ENCODE assay signal across 13 cellular contexts in genomic region chr12:52063986-52064649, GRCh38. TPM values are rescaled to one million over a fixed set of nuclear protein-coding genes. Genes with fewer than 3 reads are reported as not detected.
DNase-seq lines count a peak whose midpoint lies in the region; ATAC-seq and TF ChIP-seq lines count a peak whose summit lies in the region.
"Had no signal": no experiment of that assay in that cellular context is flagged by ENCODE, and none has a peak within 500 bp of the region (broad histone marks: within the 10 kb centered on the region; RNA-seq: fewer than 3 reads in every experiment).

No MANE protein-coding gene starts in this region.

- CTCF ChIA-PET in CD8-positive, alpha-beta T cell (lab: Charles Lee), result interaction anchor here (0.7 to 34.0 kb wide), 2 partner anchors 39 to 286 kb away, joined by 3 to 896 read pairs; no protein-coding TSS in a partner anchor

- H3K36me3 Mint-ChIP-seq in CD8-positive, alpha-beta T cell, result no peaks in the 10 kb centered on the region
- H3K36me3 Mint-ChIP-seq: memory B cell had no signal

- H3K4me3 Mint-ChIP-seq in CD8-positive, alpha-beta T cell, result no peak overlapping the region
- H3K4me3 Mint-ChIP-seq: activated T-cell treated with anti-CD3 and anti-CD28 coated beads, Interleukin-2, amount 50 U/mL, for 24 hours; memory B cell had no signal

- H3K4me3 ChIP-seq in mucosa of stomach (ENCODE audit: low read length), result no peak overlapping the region
- no peak overlapping the region for H3K4me3 ChIP-seq in uterus
- H3K4me3 ChIP-seq in CD8-positive, alpha-beta T cell (ENCODE audit: low read depth, low read length), result no peak overlapping the region
- H3K4me3 ChIP-seq: upper lobe of left lung had no signal

- H3K4me1 Mint-ChIP-seq in CD8-positive, alpha-beta T cell (ENCODE audit: low read depth), result peaks cover 3% of the 10 kb centered on the region
- H3K4me1 Mint-ChIP-seq: memory B cell had no signal

- H3K27ac Mint-ChIP-seq in CD8-positive, alpha-beta T cell, result no peak overlapping the region
- H3K27ac Mint-ChIP-seq: memory B cell had no signal

- H3K9me3 Mint-ChIP-seq in CD8-positive, alpha-beta T cell, result no peaks in the 10 kb centered on the region
- H3K9me3 Mint-ChIP-seq: activated T-cell treated with anti-CD3 and anti-CD28 coated beads, Interleukin-2, amount 50 U/mL, for 24 hours; memory B cell had no signal

- peak overlapping the region; percentile 12 for H3K9ac ChIP-seq in mucosa of stomach (ENCODE audit: low read length)

- no peak for ATAC-seq in CD8-positive, alpha-beta T cell

- H3K36me3 ChIP-seq in mucosa of stomach (ENCODE audit: control insufficient read depth, insufficient read depth, low read length), result no peaks in the 10 kb centered on the region
- H3K36me3 ChIP-seq in uterus, result no peaks in the 10 kb centered on the region
- H3K36me3 ChIP-seq in CD8-positive, alpha-beta T cell (ENCODE audit: insufficient read depth, low read length), result no peaks in the 10 kb centered on the region

- H3K9me3 ChIP-seq in mucosa of stomach (ENCODE audit: control insufficient read depth, low read length), result no peaks in the 10 kb centered on the region
- no peaks in the 10 kb centered on the region for H3K9me3 ChIP-seq in uterus
- H3K9me3 ChIP-seq in CD8-positive, alpha-beta T cell (ENCODE audit: low read length), result no peaks in the 10 kb centered on the region
- H3K9me3 ChIP-seq: upper lobe of left lung had no signal

- H3K27ac ChIP-seq in uterus, result peak overlapping the region; percentile 66 to 73
- H3K27ac ChIP-seq in CD8-positive, alpha-beta T cell (ENCODE audit: low read depth, low read length), result no peak overlapping the region

- H3K4me1 ChIP-seq in mucosa of stomach (ENCODE audit: control insufficient read depth, insufficient read depth, low read length) (peaks cover 20% of the 10 kb centered on the region), uterus (no peaks in the 10 kb centered on the region)
- peaks cover 3% of the 10 kb centered on the region for H3K4me1 ChIP-seq in CD8-positive, alpha-beta T cell (ENCODE audit: insufficient read depth, low read length)

- no peak for TF ChIP-seq POLR2A in uterus (IDR thresholded peaks at IDR 0.05)

- H3K27me3 Mint-ChIP-seq in CD8-positive, alpha-beta T cell (ENCODE audit: low read depth), result no peaks in the 10 kb centered on the region
- H3K27me3 Mint-ChIP-seq: activated T-cell treated with anti-CD3 and anti-CD28 coated beads, Interleukin-2, amount 50 U/mL, for 24 hours had no signal

- POLR2A ChIA-PET in CD8-positive, alpha-beta T cell (lab: Charles Lee), result interaction anchor here (1.2 kb wide), 1 partner anchor 16 kb away, joined by 3 read pairs; no protein-coding TSS in a partner anchor

- intact Hi-C loops in uterus (cut with DNase I; ENCODE audit: low total_unique reads), result no loop called here
- intact Hi-C loops in CD8-positive, alpha-beta T cell (cut with DNase I, micrococcal nuclease), result no loop called here

- peak; percentile 23 for DNase-seq in activated T-cell treated with anti-CD3 and anti-CD28 coated beads, Interleukin-2, amount 50 U/mL, for 1 hour
- no peak for DNase-seq in activated T-cell treated with anti-CD3 and anti-CD28 coated beads for 4 hours
- DNase-seq in ecto neural progenitor cell (ENCODE audit: low spot score), result peak; percentile 54
- peak in 1 of 2 donors; percentile 56 for DNase-seq in uterus
- no peak for DNase-seq in stimulated activated CD4-positive, alpha-beta T cell treated with anti-CD3 and anti-CD28 coated beads, Interleukin-15, amount 100 ng/mL, for 24 hours
- no peak for DNase-seq in NCI-H524 (lab: John Stamatoyannopoulos, UW)
- no peak for DNase-seq in CD8-positive, alpha-beta T cell
- DNase-seq: 8988T; activated T-cell treated with anti-CD3 and anti-CD28 coated beads, Interleukin-2, amount 50 U/mL, for 24 hours; Kasumi-1 had no signal

- no peak for TF ChIP-seq CTCF in uterus (IDR thresholded peaks at IDR 0.05)
- no peak for TF ChIP-seq CTCF in CD8-positive, alpha-beta T cell (IDR thresholded peaks at IDR 0.05)

- no peaks in the 10 kb centered on the region for H3K27me3 ChIP-seq in mucosa of stomach (ENCODE audit: control insufficient read depth, insufficient read depth, low read length)
- no peaks in the 10 kb centered on the region for H3K27me3 ChIP-seq in uterus
- H3K27me3 ChIP-seq in CD8-positive, alpha-beta T cell (ENCODE audit: insufficient read depth, low read length), result no peaks in the 10 kb centered on the region
- H3K27me3 ChIP-seq: upper lobe of left lung had no signal

RNA-seq across cellular contexts. Expression of gene ATG101, which starts 5.7 kb away (rescaled TPM):
- total RNA-seq in uterus, result 10 to 100 TPM; 28.3 to 42.1 (median 37.2) TPM
- total RNA-seq in CD8-positive, alpha-beta T cell, result 10 to 100 TPM; 19.1 to 19.3 TPM

RNA-seq across cellular contexts. Expression of gene NR4A1, which starts 12.9 kb away (rescaled TPM):
- total RNA-seq in uterus, result 100 to 1,000 TPM in 3 of 4 donors, 10 to 100 TPM in 1; 31.7 to 297 (median 135) TPM
- 10 to 100 TPM; 59.7 to 60.0 TPM for total RNA-seq in CD8-positive, alpha-beta T cell

RNA-seq across cellular contexts. Expression of gene SMIM41, which starts 15.4 kb away (rescaled TPM):
- not detected for total RNA-seq in uterus
- under 1 TPM in 1 of 2 experiments, not detected in 1; 0.22 TPM for total RNA-seq in CD8-positive, alpha-beta T cell

RNA-seq across cellular contexts. Expression of gene TAMALIN, which starts 57.4 kb away (rescaled TPM):
- total RNA-seq in uterus, result 100 to 1,000 TPM in 1 of 4 donors, 10 to 100 TPM in 2, 1 to 10 TPM in 1; 6.4 to 153 (median 42.1) TPM
- total RNA-seq in CD8-positive, alpha-beta T cell, result 100 to 1,000 TPM; 603 to 632 TPM

Comparison
In these comparisons a context has a peak if more than half of its experiments do, and no peak if none do; other contexts are left out.
1. DNase-seq: peak in activated T-cell treated with anti-CD3 and anti-CD28 coated beads, Interleukin-2, amount 50 U/mL, for 1 hour (single experiment) and ecto neural progenitor cell (single experiment); none in activated T-cell treated with anti-CD3 and anti-CD28 coated beads for 4 hours (single experiment), stimulated activated CD4-positive, alpha-beta T cell treated with anti-CD3 and anti-CD28 coated beads, Interleukin-15, amount 100 ng/mL, for 24 hours (single experiment), NCI-H524 (0 of 2) and CD8-positive, alpha-beta T cell (0 of 7).